ENCODE assay signal across 10 cellular contexts in the genomic region with DNA sequence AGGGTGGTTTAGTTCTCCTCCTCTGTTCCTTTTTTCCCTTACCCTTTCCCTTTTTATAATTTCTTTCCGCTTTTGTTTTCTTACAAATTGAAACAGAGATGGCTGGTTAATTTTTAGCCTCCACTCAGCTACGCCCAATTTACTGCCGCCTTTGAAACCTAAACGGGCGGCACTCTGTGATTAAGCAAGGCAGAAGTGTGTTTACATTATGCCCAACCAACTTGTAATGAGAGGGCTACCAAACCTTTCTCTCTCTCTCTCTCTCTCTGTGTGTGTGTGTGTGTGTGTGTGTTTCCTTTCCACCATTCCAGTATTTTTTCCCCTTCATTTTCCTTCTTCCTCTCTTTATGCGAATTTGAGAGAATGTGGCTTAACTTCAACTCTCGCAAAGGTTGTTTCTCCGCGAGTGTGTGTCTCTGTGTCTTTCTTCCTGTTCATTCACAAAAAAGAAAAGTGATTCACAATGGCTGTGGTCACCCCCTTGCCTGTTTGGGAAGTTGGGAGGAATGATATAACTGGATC. TPM values are rescaled to one million over a fixed set of nuclear protein-coding genes. Genes with fewer than 3 reads are reported as not detected.
DNase-seq lines count a peak whose midpoint lies in the region; ATAC-seq and TF ChIP-seq lines count a peak whose summit lies in the region.
"Had no signal": no experiment of that assay in that cellular context is flagged by ENCODE, and none has a peak within 500 bp of the region (broad histone marks: within the 10 kb centered on the region; RNA-seq: fewer than 3 reads in every experiment).

No MANE protein-coding gene starts in this region.

- ATAC-seq in upper lobe of left lung (ENCODE audit: low FRiP score in 2 of 2): peak in 1 of 2 donors; percentile 44
- no peak for ATAC-seq in GM21825 (IDR thresholded peaks at IDR 0.05; ENCODE audit: unreplicated experiment)
- ATAC-seq in activated T-cell treated with anti-CD3 and anti-CD28 coated beads, Interleukin-2, amount 50 U/mL, for 72 hours (replicated peaks in 1 of 2): no peak
- ATAC-seq: effector memory CD8-positive, alpha-beta T cell had no signal

- H3K4me1 Mint-ChIP-seq in activated T-cell treated with anti-CD3 and anti-CD28 coated beads, Interleukin-2, amount 50 U/mL, for 72 hours (ENCODE audit: low read depth): peaks cover 29% of the 10 kb centered on the region

- H3K9me3 ChIP-seq in upper lobe of left lung: no peaks in the 10 kb centered on the region

- H3K9me3 Mint-ChIP-seq in activated T-cell treated with anti-CD3 and anti-CD28 coated beads, Interleukin-2, amount 50 U/mL, for 72 hours: no peaks in the 10 kb centered on the region
- H3K9me3 Mint-ChIP-seq: effector memory CD8-positive, alpha-beta T cell had no signal

- 26 to 30% methylated on average over 9 of the region's 9 CpGs for WGBS in upper lobe of left lung, 2 donors

- DNase-seq in NCI-H2171 treated with DMSO at 0.1 percent for 48 hours (lab: John Stamatoyannopoulos, UW): peak; percentile 21
- no peak for DNase-seq in NCI-H2171 (lab: John Stamatoyannopoulos, UW)
- peak; percentile 69 for DNase-seq in kidney epithelial cell (ENCODE audit: low read depth)
- no peak for DNase-seq in upper lobe of left lung
- no peak for DNase-seq in activated T-cell treated with anti-CD3 and anti-CD28 coated beads, Interleukin-2, amount 50 U/mL, for 72 hours
- DNase-seq in HPDE6-E6E7 (ENCODE audit: extremely low spot score): no peak
- DNase-seq: effector memory CD8-positive, alpha-beta T cell; SHP77 treated with DMSO at 0.1 percent for 48 hours had no signal

- no peak for TF ChIP-seq CTCF in VCaP (conservative IDR thresholded peaks at IDR 0.05)
- TF ChIP-seq CTCF in kidney epithelial cell (IDR thresholded peaks at IDR 0.05; ENCODE audit: insufficient read depth, low read length, poor library complexity, severe bottlenecking): no peak
- peak in 1 of 6 experiments; percentile 18 for TF ChIP-seq CTCF in upper lobe of left lung (IDR thresholded peaks at IDR 0.05)

- no peak overlapping the region for H3K4me3 ChIP-seq in kidney epithelial cell (ENCODE audit: low read depth, low read length)
- peak overlapping the region in 3 of 4 donors; percentile 33 to 51 (median 42) for H3K4me3 ChIP-seq in upper lobe of left lung

- TF ChIP-seq EP300 in upper lobe of left lung (IDR thresholded peaks at IDR 0.05): peak in 1 of 4 donors; percentile 3

- peaks cover 17% of the 10 kb centered on the region for H3K27me3 ChIP-seq in kidney epithelial cell (ENCODE audit: control insufficient read depth, insufficient read depth, low read length)
- H3K27me3 ChIP-seq in upper lobe of left lung: no peaks in the 10 kb centered on the region

- peaks cover 80 to 99% (median 82%) of the 10 kb centered on the region in 4 donors for H3K4me1 ChIP-seq in upper lobe of left lung

- peaks cover 35% of the 10 kb centered on the region for H3K27me3 Mint-ChIP-seq in activated T-cell treated with anti-CD3 and anti-CD28 coated beads, Interleukin-2, amount 50 U/mL, for 72 hours (ENCODE audit: low read depth)

- H3K27ac Mint-ChIP-seq in activated T-cell treated with anti-CD3 and anti-CD28 coated beads, Interleukin-2, amount 50 U/mL, for 72 hours: no peak overlapping the region

- H3K36me3 Mint-ChIP-seq in activated T-cell treated with anti-CD3 and anti-CD28 coated beads, Interleukin-2, amount 50 U/mL, for 72 hours (ENCODE audit: insufficient read depth in 2 of 2): peaks cover 0 to 3% of the 10 kb centered on the region in 2 donors

- TF ChIP-seq POLR2A in upper lobe of left lung (IDR thresholded peaks at IDR 0.05): peak in 1 of 4 donors; percentile 18

- H3K36me3 ChIP-seq in kidney epithelial cell (ENCODE audit: control insufficient read depth, insufficient read depth, low read length) (no peaks in the 10 kb centered on the region), upper lobe of left lung (no peaks in the 10 kb centered on the region)

- no peak overlapping the region for H3K4me3 Mint-ChIP-seq in activated T-cell treated with anti-CD3 and anti-CD28 coated beads, Interleukin-2, amount 50 U/mL, for 72 hours
- H3K4me3 Mint-ChIP-seq: effector memory CD8-positive, alpha-beta T cell had no signal

- H3K27ac ChIP-seq in VCaP (peak overlapping the region; percentile 100), upper lobe of left lung (peak overlapping the region; percentile 84 to 89 (median 86))

RNA-seq across cellular contexts. Expression of gene NFIX, which starts 31.3 kb away (rescaled TPM):
- total RNA-seq in kidney epithelial cell (6.7 and 9.7 TPM in 2 replicates), upper lobe of left lung (100 to 1,000 TPM in 3 of 6 donors, 10 to 100 TPM in 3; 64.0 to 188 (median 107) TPM)
- total RNA-seq in activated T-cell treated with anti-CD3 and anti-CD28 coated beads, Interleukin-2, amount 50 U/mL, for 72 hours: 1 to 10 TPM; 2.2 to 2.8 TPM

RNA-seq across cellular contexts. Expression of gene DAND5, which starts 57.2 kb away (rescaled TPM):
- total RNA-seq in kidney epithelial cell (not detected in 2 replicates), upper lobe of left lung (not detected)
- under 1 TPM; 0.12 to 0.32 TPM for total RNA-seq in activated T-cell treated with anti-CD3 and anti-CD28 coated beads, Interleukin-2, amount 50 U/mL, for 72 hours

Comparison
In these comparisons a context has a peak if more than half of its experiments do, and no peak if none do; other contexts are left out.
1. DNase-seq: peak in NCI-H2171 treated with DMSO at 0.1 percent for 48 hours (single experiment) and kidney epithelial cell (single experiment); none in NCI-H2171 (single experiment), upper lobe of left lung (0 of 2), activated T-cell treated with anti-CD3 and anti-CD28 coated beads, Interleukin-2, amount 50 U/mL, for 72 hours (0 of 2) and HPDE6-E6E7 (single experiment).